ENCODE assay signal across 6 cellular contexts in the genomic region with DNA sequence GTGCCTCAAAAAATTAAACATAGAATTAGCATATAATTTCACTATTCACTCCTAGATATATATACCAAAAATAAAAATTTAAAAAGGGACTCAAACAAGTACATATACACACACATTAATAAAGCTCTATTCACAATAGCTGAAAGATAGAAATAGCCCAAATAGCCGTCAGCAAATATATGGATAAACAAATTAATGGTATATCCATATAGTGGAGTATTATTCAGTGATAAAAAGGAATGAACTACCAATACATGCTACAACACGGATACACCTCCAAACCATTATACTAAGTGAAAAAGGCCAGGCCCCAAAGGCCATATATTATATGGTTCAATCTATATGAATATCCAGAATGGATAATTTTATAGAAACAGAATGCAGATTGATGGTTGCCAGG.
"Had no signal": no experiment of that assay in that cellular context is flagged by ENCODE, and none has a peak within 500 bp of the region (broad histone marks: within the 10 kb centered on the region; RNA-seq: fewer than 3 reads in every experiment).

No MANE protein-coding gene starts in this region.

- H3K4me3 ChIP-seq: K562 had no signal

- H3K27ac Mint-ChIP-seq: IgD-negative memory B cell had no signal

- H3K4me3 Mint-ChIP-seq: IgD-negative memory B cell had no signal

- H3K4me1 Mint-ChIP-seq: IgD-negative memory B cell had no signal

- FAIRE-seq: HepG2, HTR-8/SVneo had no signal

- H3K27me3 Mint-ChIP-seq: IgD-negative memory B cell had no signal

- H3K27ac ChIP-seq: HL-60 had no signal

- DNase-seq: IMR-90 had no signal

- H3K9me3 Mint-ChIP-seq: IgD-negative memory B cell had no signal

- ATAC-seq: HepG2, K562 had no signal
